17 cellular contexts compared by ENCODE assay signal in genomic region chr13:74005320-74006154, GRCh38.
DNase-seq lines count a peak whose midpoint lies in the region; ATAC-seq and TF ChIP-seq lines count a peak whose summit lies in the region.
"Had no signal": no experiment of that assay in that cellular context is flagged by ENCODE, and none has a peak within 500 bp of the region (broad histone marks: within the 10 kb centered on the region; RNA-seq: fewer than 3 reads in every experiment).

No MANE protein-coding gene starts in this region.

- no peaks in the 10 kb centered on the region for H3F3A ChIP-seq in MM.1S (ENCODE audit: insufficient read depth, low read length)

- peaks cover 18% of the 10 kb centered on the region for H3K4me1 Mint-ChIP-seq in activated naive CD8-positive, alpha-beta T cell treated with anti-CD3 and anti-CD28 coated beads, Interleukin-2, amount 10 ng/mL, durations not matched to agents 7 days and 5 days
- H3K4me1 Mint-ChIP-seq in activated naive CD8-positive, alpha-beta T cell treated with anti-CD3 and anti-CD28 coated beads for 36 hours = peaks cover 43% of the 10 kb centered on the region
- H3K4me1 Mint-ChIP-seq in activated T-cell treated with anti-CD3 and anti-CD28 coated beads, Interleukin-2, amount 50 U/mL, for 4 hours (ENCODE audit: low read depth) = peaks cover 53% of the 10 kb centered on the region
- H3K4me1 Mint-ChIP-seq in endodermal cell = peaks cover 16% of the 10 kb centered on the region
- H3K4me1 Mint-ChIP-seq: H9 had no signal

- H3K79me2 ChIP-seq in MM.1S (ENCODE audit: low read length) = peaks cover 5% of the 10 kb centered on the region

- ATAC-seq in activated naive CD8-positive, alpha-beta T cell treated with anti-CD3 and anti-CD28 coated beads, Interleukin-2, amount 10 ng/mL, durations not matched to agents 7 days and 5 days (ENCODE audit: low read depth) = peak; percentile 39
- ATAC-seq in activated T-cell treated with anti-CD3 and anti-CD28 coated beads, Interleukin-2, amount 50 U/mL, for 4 hours = no peak

- H3K4me3 Mint-ChIP-seq in activated naive CD8-positive, alpha-beta T cell treated with anti-CD3 and anti-CD28 coated beads, Interleukin-2, amount 10 ng/mL, durations not matched to agents 7 days and 5 days = no peak overlapping the region
- no peak overlapping the region for H3K4me3 Mint-ChIP-seq in activated naive CD8-positive, alpha-beta T cell treated with anti-CD3 and anti-CD28 coated beads for 36 hours
- H3K4me3 Mint-ChIP-seq in activated T-cell treated with anti-CD3 and anti-CD28 coated beads, Interleukin-2, amount 50 U/mL, for 4 hours = no peak overlapping the region
- H3K4me3 Mint-ChIP-seq in endodermal cell = no peak overlapping the region
- H3K4me3 Mint-ChIP-seq: H9 had no signal

- no peak overlapping the region for H2AFZ ChIP-seq in MM.1S (ENCODE audit: low read length)

- 96 to 100% methylated on average over 2 to 6 of the region's 6 CpGs for WGBS in endodermal cell (ENCODE audit: insufficient coverage in 1 of 2, insufficient read length in 1 of 2), 2 experiments

- no peak for DNase-seq in activated naive CD8-positive, alpha-beta T cell treated with anti-CD3 and anti-CD28 coated beads, Interleukin-2, amount 10 ng/mL, durations not matched to agents 7 days and 5 days
- DNase-seq in activated naive CD8-positive, alpha-beta T cell treated with anti-CD3 and anti-CD28 coated beads for 36 hours = no peak
- peak; percentile 60 for DNase-seq in NCI-H1417 treated with DMSO at 0.1 percent for 48 hours (lab: John Stamatoyannopoulos, UW)
- peak; percentile 66 for DNase-seq in epidermal melanocyte (ENCODE audit: insufficient read length, low spot score)
- no peak for DNase-seq in MM.1S
- DNase-seq in activated T-cell treated with anti-CD3 and anti-CD28 coated beads, Interleukin-2, amount 50 U/mL, for 4 hours = no peak
- no peak for DNase-seq in endodermal cell
- DNase-seq: DMS79, H9, IMR-90, NCI-H1930, NCI-H2227 treated with DMSO at 0.1 percent for 48 hours, NCI-H524, OCI-M1, RPMI8226, SW 1271 had no signal

- no peak overlapping the region for H3K27ac ChIP-seq in MM.1S (ENCODE audit: low read length)
- H3K27ac ChIP-seq in endodermal cell (ENCODE audit: low read depth, low read length) = no peak overlapping the region
- H3K27ac ChIP-seq: SJCRH30 had no signal

- POLR2A ChIA-PET in activated naive CD8-positive, alpha-beta T cell treated with anti-CD3 and anti-CD28 coated beads, Interleukin-2, amount 10 ng/mL, durations not matched to agents 7 days and 5 days (lab: Charles Lee) = no interaction called here

- no peaks in the 10 kb centered on the region for H4K20me1 ChIP-seq in MM.1S (ENCODE audit: insufficient read depth, low read length)

- no peaks in the 10 kb centered on the region for H3K9me2 ChIP-seq in MM.1S (replicated peaks; ENCODE audit: insufficient read depth, low read length)

- peaks cover 23% of the 10 kb centered on the region for H3K36me3 Mint-ChIP-seq in activated naive CD8-positive, alpha-beta T cell treated with anti-CD3 and anti-CD28 coated beads, Interleukin-2, amount 10 ng/mL, durations not matched to agents 7 days and 5 days
- H3K36me3 Mint-ChIP-seq in activated naive CD8-positive, alpha-beta T cell treated with anti-CD3 and anti-CD28 coated beads for 36 hours = peaks cover 21% of the 10 kb centered on the region
- H3K36me3 Mint-ChIP-seq in activated T-cell treated with anti-CD3 and anti-CD28 coated beads, Interleukin-2, amount 50 U/mL, for 4 hours (ENCODE audit: insufficient read depth) = peaks cover 22% of the 10 kb centered on the region
- H3K36me3 Mint-ChIP-seq in endodermal cell (ENCODE audit: low read depth) = no peaks in the 10 kb centered on the region

- H3K4me1 ChIP-seq in MM.1S (ENCODE audit: low read length) = no peaks in the 10 kb centered on the region
- H3K4me1 ChIP-seq in endodermal cell (ENCODE audit: control insufficient read depth, insufficient read depth, low read length) = peaks cover 8% of the 10 kb centered on the region

- no peaks in the 10 kb centered on the region for H3K9me3 ChIP-seq in MM.1S (replicated peaks; ENCODE audit: insufficient read depth, low read length)
- H3K9me3 ChIP-seq in endodermal cell (ENCODE audit: control insufficient read depth, low read length) = no peaks in the 10 kb centered on the region
- H3K9me3 ChIP-seq: SJCRH30 had no signal

- H3K27me3 ChIP-seq in MM.1S (replicated peaks; ENCODE audit: insufficient read depth, low read length) = no peaks in the 10 kb centered on the region
- H3K27me3 ChIP-seq in endodermal cell (ENCODE audit: control insufficient read depth, insufficient read depth, low read length, poor library complexity, severe bottlenecking) = no peaks in the 10 kb centered on the region
- H3K27me3 ChIP-seq: SJCRH30 had no signal

- H3K4me3 ChIP-seq in MM.1S (ENCODE audit: low read length) (no peak overlapping the region), endodermal cell (ENCODE audit: low read length) (no peak overlapping the region)
- H3K4me3 ChIP-seq: SJCRH30 had no signal

- H3K36me3 ChIP-seq in MM.1S (replicated peaks; ENCODE audit: insufficient read depth, low read length) = no peaks in the 10 kb centered on the region
- H3K36me3 ChIP-seq in endodermal cell (ENCODE audit: control insufficient read depth, insufficient read depth, low read length) = no peaks in the 10 kb centered on the region
- H3K36me3 ChIP-seq: SJCRH30 had no signal

- H3K9me3 Mint-ChIP-seq in activated naive CD8-positive, alpha-beta T cell treated with anti-CD3 and anti-CD28 coated beads, Interleukin-2, amount 10 ng/mL, durations not matched to agents 7 days and 5 days = peaks cover 1% of the 10 kb centered on the region
- no peaks in the 10 kb centered on the region for H3K9me3 Mint-ChIP-seq in activated naive CD8-positive, alpha-beta T cell treated with anti-CD3 and anti-CD28 coated beads for 36 hours
- H3K9me3 Mint-ChIP-seq in activated T-cell treated with anti-CD3 and anti-CD28 coated beads, Interleukin-2, amount 50 U/mL, for 4 hours = no peaks in the 10 kb centered on the region
- H3K9me3 Mint-ChIP-seq in endodermal cell = no peaks in the 10 kb centered on the region
- H3K9me3 Mint-ChIP-seq: H9 had no signal

- H3K27ac Mint-ChIP-seq in activated naive CD8-positive, alpha-beta T cell treated with anti-CD3 and anti-CD28 coated beads, Interleukin-2, amount 10 ng/mL, durations not matched to agents 7 days and 5 days = no peak overlapping the region
- H3K27ac Mint-ChIP-seq in activated naive CD8-positive, alpha-beta T cell treated with anti-CD3 and anti-CD28 coated beads for 36 hours = no peak overlapping the region
- no peak overlapping the region for H3K27ac Mint-ChIP-seq in endodermal cell

- no peak overlapping the region for H3K4me2 ChIP-seq in MM.1S (ENCODE audit: low read depth, low read length)

- H3K27me3 Mint-ChIP-seq in activated naive CD8-positive, alpha-beta T cell treated with anti-CD3 and anti-CD28 coated beads, Interleukin-2, amount 10 ng/mL, durations not matched to agents 7 days and 5 days = no peaks in the 10 kb centered on the region
- no peaks in the 10 kb centered on the region for H3K27me3 Mint-ChIP-seq in activated naive CD8-positive, alpha-beta T cell treated with anti-CD3 and anti-CD28 coated beads for 36 hours
- H3K27me3 Mint-ChIP-seq in activated T-cell treated with anti-CD3 and anti-CD28 coated beads, Interleukin-2, amount 50 U/mL, for 4 hours (ENCODE audit: low read depth) = no peaks in the 10 kb centered on the region
- no peaks in the 10 kb centered on the region for H3K27me3 Mint-ChIP-seq in endodermal cell (ENCODE audit: insufficient read depth)

- TF ChIP-seq CTCF in MM.1S (IDR thresholded peaks at IDR 0.05; ENCODE audit: low read length) (no peak), endodermal cell (conservative IDR thresholded peaks at IDR 0.05) (no peak)

- H3K9ac ChIP-seq in MM.1S (ENCODE audit: low read length) (no peak overlapping the region), endodermal cell (ENCODE audit: extremely low read depth, low read length, poor library complexity, severe bottlenecking) (no peak overlapping the region)

Comparison
In these comparisons a context has a peak if more than half of its experiments do, and no peak if none do; other contexts are left out.
1. DNase-seq: peak in NCI-H1417 treated with DMSO at 0.1 percent for 48 hours (single experiment) and epidermal melanocyte (single experiment); none in activated naive CD8-positive, alpha-beta T cell treated with anti-CD3 and anti-CD28 coated beads, Interleukin-2, amount 10 ng/mL, durations not matched to agents 7 days and 5 days (single experiment), activated naive CD8-positive, alpha-beta T cell treated with anti-CD3 and anti-CD28 coated beads for 36 hours (single experiment), MM.1S (single experiment), activated T-cell treated with anti-CD3 and anti-CD28 coated beads, Interleukin-2, amount 50 U/mL, for 4 hours (single experiment) and endodermal cell (single experiment).